ENCODE assay signal across 5 cellular contexts in the genomic region with DNA sequence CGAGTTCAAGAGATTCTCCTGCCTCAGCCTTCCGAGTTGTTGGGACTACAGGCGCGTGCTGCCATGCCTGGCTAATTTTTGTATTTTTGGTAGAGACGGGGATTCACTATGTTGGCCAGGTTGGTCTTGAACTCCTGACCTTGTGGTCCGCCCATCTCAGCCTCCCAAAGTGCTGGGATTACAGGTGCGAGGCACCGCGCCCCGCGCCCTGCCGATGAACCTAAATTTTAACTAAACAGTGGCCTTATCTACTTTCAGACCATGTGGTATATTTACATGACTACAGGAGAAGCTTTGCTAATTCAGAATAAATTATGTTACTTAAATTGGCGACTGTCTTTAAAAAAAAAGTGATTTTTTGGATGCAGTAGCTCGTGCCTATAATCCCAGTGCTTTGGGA.
"Had no signal": no experiment of that assay in that cellular context is flagged by ENCODE, and none has a peak within 500 bp of the region (broad histone marks: within the 10 kb centered on the region; RNA-seq: fewer than 3 reads in every experiment).

No MANE protein-coding gene starts in this region.

- H3K4me3 Mint-ChIP-seq: GM23338, H9 had no signal

- H3K4me3 ChIP-seq: GM23338, K562 had no signal

- ATAC-seq: GM23338, K562 had no signal

- H3K9me3 Mint-ChIP-seq: GM23338, H9 had no signal

- H2AFZ ChIP-seq: GM23338 had no signal

- H3K4me2 ChIP-seq: GM23338 had no signal

- H3K27ac Mint-ChIP-seq: GM23338 had no signal

- DNase-seq: H9, HCEC 1CT, IMR-90 had no signal
